ENCODE assay signal across 16 cellular contexts in genomic region chr4:108181704-108182103, GRCh38. TPM values are rescaled to one million over a fixed set of nuclear protein-coding genes. Genes with fewer than 3 reads are reported as not detected.
DNase-seq lines count a peak whose midpoint lies in the region; ATAC-seq, FAIRE-seq and TF ChIP-seq lines count a peak whose summit lies in the region.
"Had no signal": no experiment of that assay in that cellular context is flagged by ENCODE, and none has a peak within 500 bp of the region (broad histone marks: within the 10 kb centered on the region; RNA-seq: fewer than 3 reads in every experiment).

No MANE protein-coding gene starts in this region.

- peak; percentile 12 for TF ChIP-seq CTCF in D721Med (IDR thresholded peaks at IDR 0.05; ENCODE audit: insufficient read depth, missing control alignments)
- TF ChIP-seq CTCF in chondrocyte (IDR thresholded peaks at IDR 0.05): peak; percentile 29
- no peak for TF ChIP-seq CTCF in mucosa of descending colon (IDR thresholded peaks at IDR 0.05)

- no peak for FAIRE-seq in D721Med (lab: Jason Lieb, UNC)
- FAIRE-seq: bronchial epithelial cell, kidney had no signal

- H3K4me1 ChIP-seq in Karpas-422 (ENCODE audit: low read length): no peaks in the 10 kb centered on the region
- H3K4me1 ChIP-seq in mucosa of descending colon (ENCODE audit: low read depth): no peaks in the 10 kb centered on the region

- intact Hi-C loops in mucosa of descending colon (cut with DNase I, micrococcal nuclease): no loop called here

- H3K4me2 ChIP-seq in Karpas-422 (ENCODE audit: low read depth, low read length, poor library complexity, severe bottlenecking): no peak overlapping the region

- peak; percentile 81 for ATAC-seq in GM19043 (IDR thresholded peaks at IDR 0.05; ENCODE audit: low read depth, unreplicated experiment)
- no peak for ATAC-seq in mucosa of descending colon

- no peaks in the 10 kb centered on the region for H3K27me3 ChIP-seq in Karpas-422 (ENCODE audit: low read length)

- DNase-seq in D721Med (ENCODE audit: insufficient read length, low spot score): no peak
- peak; percentile 43 for DNase-seq in Karpas-422
- no peak for DNase-seq in chondrocyte (ENCODE audit: low spot score)
- no peak for DNase-seq in 8988T
- no peak for DNase-seq in mucosa of descending colon
- no peak for DNase-seq in NCI-H1694 (lab: John Stamatoyannopoulos, UW)
- no peak for DNase-seq in islet precursor cell
- DNase-seq: activated B cell treated with CpG ODN at 0.5 μM for 24 hours; HCEC 1CT; kidney; NCI-H2029 treated with DMSO at 0.1 percent for 48 hours; RPMI8226; stimulated activated CD4-positive, alpha-beta T cell treated with anti-CD3 and anti-CD28 coated beads, Interleukin-15, amount 100 ng/mL, for 24 hours; stimulated activated naive CD4-positive, alpha-beta T cell treated with Interleukin-2 at 50 U/mL for 16 hours had no signal

- H3K9ac ChIP-seq in Karpas-422 (ENCODE audit: low read length): no peak overlapping the region

- no peak overlapping the region for H3K4me3 ChIP-seq in Karpas-422 (ENCODE audit: low read length)
- H3K4me3 ChIP-seq in mucosa of descending colon: no peak overlapping the region

- H3K27ac Mint-ChIP-seq in chondrocyte (ENCODE audit: unreplicated experiment): no peak overlapping the region
- H3K27ac Mint-ChIP-seq: activated B cell treated with CpG ODN at 0.5 μM for 24 hours had no signal

- H3K4me3 Mint-ChIP-seq in chondrocyte (ENCODE audit: unreplicated experiment): no peak overlapping the region
- H3K4me3 Mint-ChIP-seq: activated B cell treated with CpG ODN at 0.5 μM for 24 hours had no signal

- no peaks in the 10 kb centered on the region for H3K9me3 ChIP-seq in Karpas-422 (ENCODE audit: low read length)
- H3K9me3 ChIP-seq in mucosa of descending colon: no peaks in the 10 kb centered on the region

- no peak overlapping the region for H3K27ac ChIP-seq in Karpas-422 (ENCODE audit: low read length)

- H3K79me2 ChIP-seq in Karpas-422 (ENCODE audit: low read length): no peaks in the 10 kb centered on the region

- no peaks in the 10 kb centered on the region for H3K9me3 Mint-ChIP-seq in chondrocyte (ENCODE audit: low read depth)
- H3K9me3 Mint-ChIP-seq: activated B cell treated with CpG ODN at 0.5 μM for 24 hours had no signal

- no peaks in the 10 kb centered on the region for H3K4me1 Mint-ChIP-seq in chondrocyte (ENCODE audit: low read depth)
- H3K4me1 Mint-ChIP-seq: activated B cell treated with CpG ODN at 0.5 μM for 24 hours had no signal

- no peaks in the 10 kb centered on the region for H3K9me2 ChIP-seq in Karpas-422 (replicated peaks; ENCODE audit: insufficient read depth, low read length)

- no peaks in the 10 kb centered on the region for H3K36me3 Mint-ChIP-seq in chondrocyte (ENCODE audit: low read depth)

- H3K27me3 Mint-ChIP-seq in chondrocyte (ENCODE audit: low read depth): peaks cover 2% of the 10 kb centered on the region

- H4K20me1 ChIP-seq in Karpas-422 (ENCODE audit: insufficient read depth, low read depth, low read length): no peaks in the 10 kb centered on the region

- H2AFZ ChIP-seq in Karpas-422 (ENCODE audit: low read length): no peak overlapping the region

- H3K36me3 ChIP-seq in Karpas-422 (ENCODE audit: insufficient read depth, low read length) (no peaks in the 10 kb centered on the region), mucosa of descending colon (ENCODE audit: low read depth) (no peaks in the 10 kb centered on the region)

RNA-seq across cellular contexts. Expression of gene LEF1, which starts 13.0 kb away (rescaled TPM):
- total RNA-seq in Karpas-422 (2014; rRNA removed; shearing (Covaris generic); ENCODE audit: low replicate concordance): not detected in 2 replicates
- total RNA-seq in chondrocyte: 2.8 to 4.6 TPM (median 3.1 TPM) in 3 replicates
- 1 to 10 TPM; 2.2 to 3.9 (median 2.5) TPM for total RNA-seq in mucosa of descending colon
- total RNA-seq: bronchial epithelial cell had no signal
